In genomic region chr3:31932990-31933389, GRCh38 we compare ENCODE assay signal across 19 cellular contexts. TPM values are rescaled to one million over a fixed set of nuclear protein-coding genes. Genes with fewer than 3 reads are reported as not detected.
"Had no signal": no experiment of that assay in that cellular context is flagged by ENCODE, and none has a peak within 500 bp of the region (broad histone marks: within the 10 kb centered on the region; RNA-seq: fewer than 3 reads in every experiment).

No MANE protein-coding gene starts in this region.

- DNase-seq: activated CD4-positive, alpha-beta T cell treated with anti-CD3 and anti-CD28 coated beads, Interleukin-2, amount 10 ng/mL, durations not matched to agents 7 days and 5 days; activated CD8-positive, alpha-beta memory T cell treated with anti-CD3 and anti-CD28 coated beads, Interleukin-2, amount 50 U/mL, for 48 hours; activated naive CD8-positive, alpha-beta T cell treated with anti-CD3 and anti-CD28 coated beads for 36 hours; activated T-cell treated with anti-CD3 and anti-CD28 coated beads, Interleukin-2, amount 50 U/mL, for 72 hours; amygdala; body of pancreas; caudate nucleus; colonic mucosa; esophagus squamous epithelium; kidney; left lung; mucosa of descending colon; naive thymus-derived CD8-positive, alpha-beta T cell; stimulated activated CD4-positive, alpha-beta T cell treated with anti-CD3 and anti-CD28 coated beads, Interleukin-15, amount 100 ng/mL, for 24 hours; stimulated activated CD4-positive, alpha-beta T cell treated with anti-CD3 and anti-CD28 coated beads, Interleukin-4, amount 100 ng/mL, for 4 hours; stomach had no signal

- H3K36me3 Mint-ChIP-seq: naive thymus-derived CD8-positive, alpha-beta T cell had no signal

- H3K36me3 ChIP-seq: colonic mucosa, esophagus squamous epithelium, left lung, neutrophil, stomach, thoracic aorta had no signal

- H3K27me3 Mint-ChIP-seq: activated naive CD8-positive, alpha-beta T cell treated with anti-CD3 and anti-CD28 coated beads for 36 hours; naive thymus-derived CD8-positive, alpha-beta T cell had no signal

- H2AFZ ChIP-seq: hepatocyte had no signal

- H3K27ac ChIP-seq: body of pancreas, colonic mucosa, esophagus squamous epithelium, hepatocyte, left lung, neutrophil, stomach, thoracic aorta had no signal

- H3K4me2 ChIP-seq: hepatocyte had no signal

- ATAC-seq: activated T-cell treated with anti-CD3 and anti-CD28 coated beads, Interleukin-2, amount 50 U/mL, for 72 hours; body of pancreas; mucosa of descending colon; naive thymus-derived CD8-positive, alpha-beta T cell had no signal

- H3K27me3 ChIP-seq: body of pancreas, colonic mucosa, esophagus squamous epithelium, hepatocyte, left lung, neutrophil, stomach had no signal

- H3K9me3 ChIP-seq: body of pancreas, colonic mucosa, esophagus squamous epithelium, left lung, mucosa of descending colon, neutrophil, stomach, thoracic aorta had no signal

- H3K27ac Mint-ChIP-seq: activated CD4-positive, alpha-beta T cell treated with anti-CD3 and anti-CD28 coated beads, Interleukin-2, amount 10 ng/mL, durations not matched to agents 7 days and 5 days; activated naive CD8-positive, alpha-beta T cell treated with anti-CD3 and anti-CD28 coated beads for 36 hours; activated T-cell treated with anti-CD3 and anti-CD28 coated beads, Interleukin-2, amount 50 U/mL, for 72 hours had no signal

- H3K4me3 ChIP-seq: body of pancreas, colonic mucosa, esophagus squamous epithelium, hepatocyte, left lung, mucosa of descending colon, stomach, thoracic aorta had no signal

- H3K4me3 Mint-ChIP-seq: activated CD4-positive, alpha-beta T cell treated with anti-CD3 and anti-CD28 coated beads, Interleukin-2, amount 10 ng/mL, durations not matched to agents 7 days and 5 days; activated naive CD8-positive, alpha-beta T cell treated with anti-CD3 and anti-CD28 coated beads for 36 hours; activated T-cell treated with anti-CD3 and anti-CD28 coated beads, Interleukin-2, amount 50 U/mL, for 72 hours; naive thymus-derived CD8-positive, alpha-beta T cell had no signal

- H3K4me1 ChIP-seq: body of pancreas, colonic mucosa had no signal

- H3K9me3 Mint-ChIP-seq: activated CD4-positive, alpha-beta T cell treated with anti-CD3 and anti-CD28 coated beads, Interleukin-2, amount 10 ng/mL, durations not matched to agents 7 days and 5 days; activated T-cell treated with anti-CD3 and anti-CD28 coated beads, Interleukin-2, amount 50 U/mL, for 72 hours had no signal

RNA-seq across cellular contexts. Expression of gene ZNF860, which starts 48.6 kb away (rescaled TPM):
- total RNA-seq: activated CD4-positive, alpha-beta T cell treated with anti-CD3 and anti-CD28 coated beads, Interleukin-2, amount 10 ng/mL, durations not matched to agents 7 days and 5 days had no signal
- polyA plus RNA-seq: naive thymus-derived CD8-positive, alpha-beta T cell had no signal
